23 cellular contexts compared by ENCODE assay signal in genomic region chr19:45463241-45463640, GRCh38. TPM values are rescaled to one million over a fixed set of nuclear protein-coding genes. Genes with fewer than 3 reads are reported as not detected.
DNase-seq lines count a peak whose midpoint lies in the region; ATAC-seq and TF ChIP-seq lines count a peak whose summit lies in the region.
"Had no signal": no experiment of that assay in that cellular context is flagged by ENCODE, and none has a peak within 500 bp of the region (broad histone marks: within the 10 kb centered on the region; RNA-seq: fewer than 3 reads in every experiment).

No MANE protein-coding gene starts in this region.

- peaks cover 9% of the 10 kb centered on the region for H3F3A ChIP-seq in neural progenitor cell (ENCODE audit: low read depth)

- no peak overlapping the region for H3K4me3 Mint-ChIP-seq in endothelial cell (ENCODE audit: unreplicated experiment)
- H3K4me3 Mint-ChIP-seq in neural progenitor cell = peak overlapping the region; percentile 61
- H3K4me3 Mint-ChIP-seq in stimulated activated naive B cell treated with anti-CD40 and anti-IgM and Interleukin-4, amounts not matched to agents 10 μg/mL and 1 μg/mL and 100 μg/mL, for 72 hours = no peak overlapping the region
- H3K4me3 Mint-ChIP-seq: B cell; CD4-positive, alpha-beta memory T cell; CD4-positive, CD25-positive, alpha-beta regulatory T cell; CD8-positive, alpha-beta memory T cell had no signal

- H3K9me3 Mint-ChIP-seq in endothelial cell (ENCODE audit: unreplicated experiment) (no peaks in the 10 kb centered on the region), neural progenitor cell (no peaks in the 10 kb centered on the region)
- no peaks in the 10 kb centered on the region for H3K9me3 Mint-ChIP-seq in stimulated activated naive B cell treated with anti-CD40 and anti-IgM and Interleukin-4, amounts not matched to agents 10 μg/mL and 1 μg/mL and 100 μg/mL, for 72 hours
- H3K9me3 Mint-ChIP-seq: CD4-positive, CD25-positive, alpha-beta regulatory T cell had no signal

- no peak overlapping the region for H3K27ac ChIP-seq in neural progenitor cell
- no peak overlapping the region for H3K27ac ChIP-seq in effector memory CD4-positive, alpha-beta T cell (ENCODE audit: insufficient read depth, low read length, poor library complexity, severe bottlenecking)
- H3K27ac ChIP-seq: BLaER1 treated with 17β-estradiol and CSF1 and Interleukin-3, amounts not matched to agents 10 nM and 100 nM; C4-2B had no signal

- no peaks in the 10 kb centered on the region for H3K79me2 ChIP-seq in neural progenitor cell (ENCODE audit: low read depth)

- peak overlapping the region; percentile 36 for H3K27ac Mint-ChIP-seq in endothelial cell (ENCODE audit: unreplicated experiment)
- H3K27ac Mint-ChIP-seq in neural progenitor cell = peak overlapping the region; percentile 22
- peak overlapping the region; percentile 47 for H3K27ac Mint-ChIP-seq in stimulated activated naive B cell treated with anti-CD40 and anti-IgM and Interleukin-4, amounts not matched to agents 10 μg/mL and 1 μg/mL and 100 μg/mL, for 72 hours
- H3K27ac Mint-ChIP-seq: B cell; CD4-positive, CD25-positive, alpha-beta regulatory T cell; CD8-positive, alpha-beta memory T cell had no signal

- H3K36me3 ChIP-seq in neural progenitor cell = no peaks in the 10 kb centered on the region
- H3K36me3 ChIP-seq in effector memory CD4-positive, alpha-beta T cell (ENCODE audit: control insufficient read depth, insufficient read depth, low read length) = no peaks in the 10 kb centered on the region
- H3K36me3 ChIP-seq: BLaER1 treated with 17β-estradiol and CSF1 and Interleukin-3, amounts not matched to agents 10 nM and 100 nM had no signal

- H3K4me3 ChIP-seq in neural progenitor cell = no peak overlapping the region
- H3K4me3 ChIP-seq in effector memory CD4-positive, alpha-beta T cell (ENCODE audit: insufficient read depth, low read depth, low read length, poor library complexity, severe bottlenecking) = no peak overlapping the region
- H3K4me3 ChIP-seq: BLaER1 treated with 17β-estradiol and CSF1 and Interleukin-3, amounts not matched to agents 10 nM and 100 nM; GM12878 had no signal

- DNase-seq in endothelial cell (ENCODE audit: low spot score) (no peak), neural progenitor cell (ENCODE audit: low spot score) (no peak), AML-193 (lab: John Stamatoyannopoulos, UW) (no peak)
- no peak for DNase-seq in stimulated activated naive B cell treated with anti-CD40 and anti-IgM and Interleukin-4, amounts not matched to agents 10 μg/mL and 1 μg/mL and 100 μg/mL, for 72 hours
- no peak for DNase-seq in stimulated activated CD4-positive, alpha-beta T cell treated with anti-CD3 and anti-CD28 coated beads, Interleukin-1b, Interleukin-23, amount 100 ng/mL, for 48 hours
- DNase-seq in effector memory CD4-positive, alpha-beta T cell = no peak
- DNase-seq: 8988T; ACHN; CD4-positive, alpha-beta memory T cell; CD4-positive, CD25-positive, alpha-beta regulatory T cell; CD8-positive, alpha-beta memory T cell; COR-L47; DMS 273 treated with DMSO at 0.1 percent for 48 hours; DMS153; DMS53; DMS79; DND-41; EL; GDM1 had no signal

- H2AFZ ChIP-seq in neural progenitor cell (replicated peaks) = no peak overlapping the region

- H3K9ac ChIP-seq in neural progenitor cell = no peak overlapping the region
- H3K9ac ChIP-seq: BLaER1 treated with 17β-estradiol and CSF1 and Interleukin-3, amounts not matched to agents 10 nM and 100 nM had no signal

- H3K4me1 ChIP-seq in neural progenitor cell = peaks cover 3% of the 10 kb centered on the region
- H3K4me1 ChIP-seq in effector memory CD4-positive, alpha-beta T cell (ENCODE audit: control insufficient read depth, insufficient read depth, low read length, poor library complexity, severe bottlenecking) = peaks cover 5% of the 10 kb centered on the region

- H3K36me3 Mint-ChIP-seq in endothelial cell (ENCODE audit: low read depth, unreplicated experiment) (peaks cover 3% of the 10 kb centered on the region), neural progenitor cell (no peaks in the 10 kb centered on the region)
- H3K36me3 Mint-ChIP-seq in stimulated activated naive B cell treated with anti-CD40 and anti-IgM and Interleukin-4, amounts not matched to agents 10 μg/mL and 1 μg/mL and 100 μg/mL, for 72 hours = no peaks in the 10 kb centered on the region
- H3K36me3 Mint-ChIP-seq: CD4-positive, CD25-positive, alpha-beta regulatory T cell had no signal

- H3K27me3 ChIP-seq in neural progenitor cell = peaks cover 18% of the 10 kb centered on the region
- no peaks in the 10 kb centered on the region for H3K27me3 ChIP-seq in effector memory CD4-positive, alpha-beta T cell (replicated peaks; ENCODE audit: control insufficient read depth, insufficient read depth, low read length, poor library complexity, severe bottlenecking)

- no peak for ATAC-seq in stimulated activated naive B cell treated with anti-CD40 and anti-IgM and Interleukin-4, amounts not matched to agents 10 μg/mL and 1 μg/mL and 100 μg/mL, for 72 hours (replicated peaks)
- ATAC-seq: GM12878 had no signal

- H3K4me1 Mint-ChIP-seq in endothelial cell (ENCODE audit: unreplicated experiment) = peaks cover 2% of the 10 kb centered on the region
- H3K4me1 Mint-ChIP-seq in neural progenitor cell = peaks cover 16% of the 10 kb centered on the region
- H3K4me1 Mint-ChIP-seq in stimulated activated naive B cell treated with anti-CD40 and anti-IgM and Interleukin-4, amounts not matched to agents 10 μg/mL and 1 μg/mL and 100 μg/mL, for 72 hours = peaks cover 23 to 34% of the 10 kb centered on the region in 2 donors

- H3K4me2 ChIP-seq in neural progenitor cell = no peak overlapping the region

- peaks cover 4% of the 10 kb centered on the region for H4K20me1 ChIP-seq in neural progenitor cell (ENCODE audit: low read depth)

- peaks cover 18% of the 10 kb centered on the region for H3K27me3 Mint-ChIP-seq in endothelial cell (ENCODE audit: unreplicated experiment)
- peaks cover 14% of the 10 kb centered on the region for H3K27me3 Mint-ChIP-seq in neural progenitor cell (ENCODE audit: insufficient read depth, low read depth)
- peaks cover 8 to 13% of the 10 kb centered on the region in 2 donors for H3K27me3 Mint-ChIP-seq in stimulated activated naive B cell treated with anti-CD40 and anti-IgM and Interleukin-4, amounts not matched to agents 10 μg/mL and 1 μg/mL and 100 μg/mL, for 72 hours
- H3K27me3 Mint-ChIP-seq: CD4-positive, alpha-beta memory T cell had no signal

- no peak for TF ChIP-seq CTCF in endothelial cell (IDR thresholded peaks at IDR 0.05; ENCODE audit: unreplicated experiment)
- TF ChIP-seq CTCF in neural progenitor cell (IDR thresholded peaks at IDR 0.05) = no peak

- no peaks in the 10 kb centered on the region for H3K9me3 ChIP-seq in neural progenitor cell (ENCODE audit: low read depth)
- H3K9me3 ChIP-seq in effector memory CD4-positive, alpha-beta T cell (ENCODE audit: control insufficient read depth, low read length) = no peaks in the 10 kb centered on the region
- H3K9me3 ChIP-seq: BLaER1 treated with 17β-estradiol and CSF1 and Interleukin-3, amounts not matched to agents 10 nM and 100 nM had no signal

RNA-seq across cellular contexts. Expression of gene FOSB, which starts 4.6 kb away (rescaled TPM):
- total RNA-seq in endothelial cell (ENCODE audit: unreplicated experiment) (64.2 TPM), neural progenitor cell (ENCODE audit: low replicate concordance) (2.3 and 5.4 TPM in 2 replicates)

RNA-seq across cellular contexts. Expression of gene RTN2, which starts 33.6 kb away (rescaled TPM):
- total RNA-seq in endothelial cell (ENCODE audit: unreplicated experiment) (25.3 TPM), neural progenitor cell (ENCODE audit: low replicate concordance) (4.8 and 10.4 TPM in 2 replicates)

RNA-seq across cellular contexts. Expression of gene PPM1N, which starts 35.0 kb away (rescaled TPM):
- total RNA-seq in endothelial cell (ENCODE audit: unreplicated experiment) = 0.33 TPM
- 2.4 and 3.6 TPM in 2 replicates for total RNA-seq in neural progenitor cell (ENCODE audit: low replicate concordance)

RNA-seq across cellular contexts. Expression of gene ERCC1, which starts 39.5 kb away (rescaled TPM):
- total RNA-seq in endothelial cell (ENCODE audit: unreplicated experiment) (62.8 TPM), neural progenitor cell (ENCODE audit: low replicate concordance) (46.0 and 74.5 TPM in 2 replicates)

RNA-seq across cellular contexts. Expression of gene VASP, which starts 44.0 kb away (rescaled TPM):
- total RNA-seq in endothelial cell (ENCODE audit: unreplicated experiment) = 246 TPM
- total RNA-seq in neural progenitor cell (ENCODE audit: low replicate concordance) = 32.6 and 62.2 TPM in 2 replicates

Comparison
In these comparisons a context has a peak if more than half of its experiments do, and no peak if none do; other contexts are left out.
1. RNA of gene FOSB, which starts 4.6 kb away (total RNA-seq): 64.2 TPM in endothelial cell (single experiment); 2.3 to 5.4 TPM in neural progenitor cell; every median in the first group is over 10 times any median in the second.
2. Peak in every context shown above with its lines, with median percentiles within 50 percentile points of each other: H3K27ac Mint-ChIP-seq.